ENCODE assay signal across 8 cellular contexts in the genomic region with DNA sequence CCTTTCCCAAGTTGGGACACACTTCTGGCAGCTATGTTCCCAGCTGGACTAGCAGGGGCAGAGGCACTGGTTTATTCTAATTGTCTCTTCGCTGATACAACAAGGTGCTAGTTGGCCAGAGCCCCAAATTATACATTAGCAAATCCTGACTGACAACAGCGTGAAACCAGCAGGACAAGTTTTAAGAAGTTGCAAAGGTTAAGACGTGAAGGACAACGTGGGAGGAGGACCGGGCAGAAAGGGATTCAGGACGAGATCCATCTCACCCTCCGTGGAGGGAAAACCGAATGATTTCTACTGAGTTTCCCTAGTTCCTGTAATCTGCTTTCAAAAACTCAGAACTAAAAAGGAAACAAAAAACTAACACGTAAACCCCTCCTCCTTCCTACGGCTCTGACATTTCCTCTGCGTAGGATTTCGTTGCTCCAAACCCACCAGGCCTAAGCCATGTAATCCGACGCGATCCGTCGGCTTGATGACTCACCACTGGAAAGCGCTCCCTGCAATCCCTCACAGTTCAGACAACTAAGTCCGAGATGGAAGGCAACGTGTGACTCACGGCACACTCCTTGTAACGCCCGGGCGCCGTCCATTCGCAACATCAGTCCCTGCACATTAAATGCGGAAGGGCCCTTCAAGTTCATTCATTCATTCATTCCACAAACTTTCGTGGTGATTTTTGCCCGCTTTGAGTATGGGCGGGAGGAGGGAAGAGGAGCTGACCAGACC. TPM values are rescaled to one million over a fixed set of nuclear protein-coding genes. Genes with fewer than 3 reads are reported as not detected.
A peak's percentile ranks its signal among the peaks of the same experiment; 100 is the strongest.
DNase-seq lines count a peak whose midpoint lies in the region; ATAC-seq, FAIRE-seq and TF ChIP-seq lines count a peak whose summit lies in the region.

No MANE protein-coding gene starts in this region.

- H4K20me1 ChIP-seq in astrocyte (ENCODE audit: insufficient read depth, low read length): no peaks in the 10 kb centered on the region

- H3K27me3 Mint-ChIP-seq in astrocyte (ENCODE audit: low read depth, unreplicated experiment): no peaks in the 10 kb centered on the region

- H3K27ac ChIP-seq in astrocyte (ENCODE audit: low read depth, low read length): peak overlapping the region; percentile 92
- peak overlapping the region; percentile 96 to 99 for H3K27ac ChIP-seq in uterus

- ATAC-seq in HG02763 (IDR thresholded peaks at IDR 0.05; ENCODE audit: unreplicated experiment): peak; percentile 62

- H3K9ac ChIP-seq in astrocyte (ENCODE audit: low read length): peak overlapping the region; percentile 90

- no peaks in the 10 kb centered on the region for H3K36me3 Mint-ChIP-seq in astrocyte (ENCODE audit: low read depth, unreplicated experiment)

- no peaks in the 10 kb centered on the region for H3K27me3 ChIP-seq in astrocyte (ENCODE audit: insufficient read depth, low read length)
- no peaks in the 10 kb centered on the region for H3K27me3 ChIP-seq in uterus

- H3K9me3 Mint-ChIP-seq in astrocyte (ENCODE audit: unreplicated experiment): no peaks in the 10 kb centered on the region

- H3K27ac Mint-ChIP-seq in astrocyte (ENCODE audit: unreplicated experiment): peak overlapping the region; percentile 93

- TF ChIP-seq CTCF in GM12865 (IDR thresholded peaks at IDR 0.05; ENCODE audit: insufficient read depth, low read depth, low read length, missing control alignments) (no peak), astrocyte (IDR thresholded peaks at IDR 0.05; ENCODE audit: insufficient read depth, low read depth, low read length) (no peak), uterus (IDR thresholded peaks at IDR 0.05) (no peak)

- H3K79me2 ChIP-seq in astrocyte (ENCODE audit: insufficient read depth, low read length): peaks cover 34% of the 10 kb centered on the region

- peaks cover 11% of the 10 kb centered on the region for H3K4me1 ChIP-seq in astrocyte (ENCODE audit: insufficient read depth, low read length)
- H3K4me1 ChIP-seq in uterus: no peaks in the 10 kb centered on the region

- H3K4me1 Mint-ChIP-seq in astrocyte (ENCODE audit: low read depth, unreplicated experiment): peaks cover 8% of the 10 kb centered on the region

- H3K4me3 Mint-ChIP-seq in astrocyte (ENCODE audit: unreplicated experiment): peak overlapping the region; percentile 90

- H2AFZ ChIP-seq in astrocyte (ENCODE audit: low read depth, low read length): peak overlapping the region; percentile 89

- H3K36me3 ChIP-seq in astrocyte (ENCODE audit: insufficient read depth, low read length) (no peaks in the 10 kb centered on the region), uterus (no peaks in the 10 kb centered on the region)

- H3K4me3 ChIP-seq in GM12865 (ENCODE audit: low read depth, low read length) (peak overlapping the region; percentile 59), astrocyte (ENCODE audit: insufficient read depth, low read depth, low read length) (peak overlapping the region; percentile 78), uterus (peak overlapping the region; percentile 55 to 83)

- H3K9me3 ChIP-seq in astrocyte (ENCODE audit: insufficient read depth, low read depth, low read length) (no peaks in the 10 kb centered on the region), uterus (no peaks in the 10 kb centered on the region)

- peak overlapping the region; percentile 90 for H3K4me2 ChIP-seq in astrocyte (ENCODE audit: low read length)

- peak; percentile 82 to 90 for TF ChIP-seq POLR2A in uterus (IDR thresholded peaks at IDR 0.05)

- DNase-seq in GM12865 (ENCODE audit: low read depth) (peak; percentile 83), NCI-H146 treated with DMSO at 0.1 percent for 48 hours (lab: John Stamatoyannopoulos, UW; ENCODE audit: unreplicated experiment) (peak; percentile 71), T-helper 9 cell (peak; percentile 59), astrocyte (ENCODE audit: low read depth) (peak; percentile 99), hepatic stellate cell (ENCODE audit: low spot score) (peak; percentile 94), pulmonary artery endothelial cell (ENCODE audit: low read depth, low spot score) (peak; percentile 96), uterus (peak; percentile 90 to 96)

- FAIRE-seq in astrocyte (lab: Jason Lieb, UNC): peak; percentile 84

- intact Hi-C loops in uterus (cut with DNase I; ENCODE audit: low total_unique reads): no loop called here

RNA-seq across cellular contexts. Expression of a gene that starts 0.7 kb away (rescaled TPM):
- 18.5 and 20.0 TPM in 2 replicates for total RNA-seq in astrocyte
- 23.7 and 29.6 TPM in 2 replicates for total RNA-seq in pulmonary artery endothelial cell
- 100 to 1,000 TPM in 1 of 4 donors, 10 to 100 TPM in 3; 30.0 to 106 (median 51.1) TPM for total RNA-seq in uterus

RNA-seq across cellular contexts. Expression of a gene that starts 30.2 kb away (rescaled TPM):
- total RNA-seq in astrocyte (0.77 and 1.00 TPM in 2 replicates), pulmonary artery endothelial cell (0.13 TPM in 1 of 2 replicates, not detected in the other), uterus (1 to 10 TPM in 1 of 4 donors, under 1 TPM in 1, not detected in 2; 0.46 to 1.1 TPM)

Comparison
In these comparisons a context has a peak if more than half of its experiments do, and no peak if none do; other contexts are left out.
1. Peak in every context shown above with its lines: DNase-seq, ATAC-seq, H3K4me3 ChIP-seq and H3K27ac ChIP-seq.